1 cellular context compared by ENCODE assay signal in the genomic region with DNA sequence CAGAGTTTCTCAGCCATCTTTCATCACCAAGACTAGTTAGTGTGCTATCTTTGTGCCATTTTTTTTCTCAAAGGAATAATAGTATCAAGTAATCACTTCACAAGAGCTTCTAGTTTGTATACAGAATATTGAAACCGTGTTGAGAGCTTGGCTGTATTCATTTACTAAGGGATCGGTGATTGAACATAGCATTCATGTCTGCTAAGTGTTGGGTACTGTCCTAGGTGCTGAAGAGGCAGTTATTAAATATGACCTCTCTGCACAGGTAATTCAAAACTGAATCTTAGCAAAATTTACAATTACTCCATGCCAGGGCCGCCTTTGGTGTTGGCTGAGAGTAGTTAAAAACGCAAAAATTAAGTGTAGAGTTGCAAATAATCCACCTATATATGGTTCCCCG.
TF ChIP-seq lines count a peak whose summit lies in the region.

No MANE protein-coding gene starts in this region.

TF ChIP-seq in GM23338, 12 proteins besides CTCF, POLR2A, EP300 and RAD21 (continued from another document):
- TF ChIP-seq, protein P1, sequence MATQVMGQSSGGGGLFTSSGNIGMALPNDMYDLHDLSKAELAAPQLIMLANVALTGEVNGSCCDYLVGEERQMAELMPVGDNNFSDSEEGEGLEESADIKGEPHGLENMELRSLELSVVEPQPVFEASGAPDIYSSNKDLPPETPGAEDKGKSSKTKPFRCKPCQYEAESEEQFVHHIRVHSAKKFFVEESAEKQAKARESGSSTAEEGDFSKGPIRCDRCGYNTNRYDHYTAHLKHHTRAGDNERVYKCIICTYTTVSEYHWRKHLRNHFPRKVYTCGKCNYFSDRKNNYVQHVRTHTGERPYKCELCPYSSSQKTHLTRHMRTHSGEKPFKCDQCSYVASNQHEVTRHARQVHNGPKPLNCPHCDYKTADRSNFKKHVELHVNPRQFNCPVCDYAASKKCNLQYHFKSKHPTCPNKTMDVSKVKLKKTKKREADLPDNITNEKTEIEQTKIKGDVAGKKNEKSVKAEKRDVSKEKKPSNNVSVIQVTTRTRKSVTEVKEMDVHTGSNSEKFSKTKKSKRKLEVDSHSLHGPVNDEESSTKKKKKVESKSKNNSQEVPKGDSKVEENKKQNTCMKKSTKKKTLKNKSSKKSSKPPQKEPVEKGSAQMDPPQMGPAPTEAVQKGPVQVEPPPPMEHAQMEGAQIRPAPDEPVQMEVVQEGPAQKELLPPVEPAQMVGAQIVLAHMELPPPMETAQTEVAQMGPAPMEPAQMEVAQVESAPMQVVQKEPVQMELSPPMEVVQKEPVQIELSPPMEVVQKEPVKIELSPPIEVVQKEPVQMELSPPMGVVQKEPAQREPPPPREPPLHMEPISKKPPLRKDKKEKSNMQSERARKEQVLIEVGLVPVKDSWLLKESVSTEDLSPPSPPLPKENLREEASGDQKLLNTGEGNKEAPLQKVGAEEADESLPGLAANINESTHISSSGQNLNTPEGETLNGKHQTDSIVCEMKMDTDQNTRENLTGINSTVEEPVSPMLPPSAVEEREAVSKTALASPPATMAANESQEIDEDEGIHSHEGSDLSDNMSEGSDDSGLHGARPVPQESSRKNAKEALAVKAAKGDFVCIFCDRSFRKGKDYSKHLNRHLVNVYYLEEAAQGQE (IDR thresholded peaks at IDR 0.05; ENCODE audit: unreplicated experiment) = peak; percentile 66
- TF ChIP-seq EZH2phosphoT487 (IDR thresholded peaks at IDR 0.05; ENCODE audit: unreplicated experiment) = no peak
